ENCODE assay signal across 23 cellular contexts in genomic region chr14:55620277-55620676, GRCh38. TPM values are rescaled to one million over a fixed set of nuclear protein-coding genes. Genes with fewer than 3 reads are reported as not detected.
DNase-seq lines count a peak whose midpoint lies in the region; ATAC-seq and TF ChIP-seq lines count a peak whose summit lies in the region.
"Had no signal": no experiment of that assay in that cellular context is flagged by ENCODE, and none has a peak within 500 bp of the region (broad histone marks: within the 10 kb centered on the region; RNA-seq: fewer than 3 reads in every experiment).

No MANE protein-coding gene starts in this region.

- H3K9me3 ChIP-seq in BLaER1 = peaks cover 38% of the 10 kb centered on the region
- peaks cover 35 to 53% (median 45%) of the 10 kb centered on the region in 11 experiments for H3K9me3 ChIP-seq in BLaER1 treated with 17β-estradiol and CSF1 and Interleukin-3, amounts not matched to agents 10 nM and 100 nM (replicated peaks in 1 of 11)
- H3K9me3 ChIP-seq in OCI-LY7 (ENCODE audit: low read length) = peaks cover 32% of the 10 kb centered on the region
- H3K9me3 ChIP-seq: BE2C had no signal

- TF ChIP-seq CTCF in OCI-LY7 (conservative IDR thresholded peaks at IDR 0.05; ENCODE audit: low read length) (no peak), endothelial cell (IDR thresholded peaks at IDR 0.05; ENCODE audit: unreplicated experiment) (no peak), GM13976 (IDR thresholded peaks at IDR 0.05; ENCODE audit: borderline replicate concordance, control extremely low read depth, extremely low read depth, insufficient read depth, missing control alignments) (no peak)

- H3K9ac ChIP-seq in BLaER1 = no peak overlapping the region
- no peak overlapping the region for H3K9ac ChIP-seq in BLaER1 treated with 17β-estradiol and CSF1 and Interleukin-3, amounts not matched to agents 10 nM and 100 nM

- H3K4me3 ChIP-seq in BLaER1 (peak overlapping the region; percentile 17; the same call in 1 of the 2 replicates), OCI-LY7 (ENCODE audit: low read depth, low read length, poor library complexity, severe bottlenecking) (no peak overlapping the region)
- H3K4me3 ChIP-seq in BLaER1 treated with 17β-estradiol and CSF1 and Interleukin-3, amounts not matched to agents 10 nM and 100 nM = peak overlapping the region in 7 of 10 experiments; percentile 11 to 50 (median 24); a peak in 6 of 20 replicates
- H3K4me3 ChIP-seq: GM12878 had no signal

- CTCF ChIA-PET in OCI-LY7 (lab: Charles Lee; ENCODE audit: unreplicated experiment) = no interaction called here

- in situ Hi-C loops in GM13976 (cut with MboI; ENCODE audit: low sequenced_read_pairs, unreplicated experiment) = no loop called here

- H3K79me2 ChIP-seq in OCI-LY7 (ENCODE audit: insufficient read depth, low read depth, low read length) = no peaks in the 10 kb centered on the region

- DNase-seq in OCI-LY7 (ENCODE audit: low spot score) (peak; percentile 12), endothelial cell (ENCODE audit: low spot score) (no peak), NCI-H2081 treated with DMSO at 0.1 percent for 48 hours (lab: John Stamatoyannopoulos, UW) (no peak), GM13976 (ENCODE audit: low spot score) (no peak)
- DNase-seq: 8988T; ACHN; BE2C; C1 segment of cervical spinal cord; CD4-positive, alpha-beta memory T cell; CD4-positive, CD25-positive, alpha-beta regulatory T cell; CD8-positive, alpha-beta memory T cell; COR-L47; DMS 273 treated with DMSO at 0.1 percent for 48 hours; DMS153; DMS79; DND-41; EL; GDM1 had no signal

- peaks cover 69% of the 10 kb centered on the region for H3K36me3 Mint-ChIP-seq in endothelial cell (ENCODE audit: low read depth, unreplicated experiment)

- H3K4me1 ChIP-seq in BLaER1 = no peaks in the 10 kb centered on the region
- H3K4me1 ChIP-seq in BLaER1 treated with 17β-estradiol and CSF1 and Interleukin-3, amounts not matched to agents 10 nM and 100 nM = peaks cover 0 to 29% (median 0%) of the 10 kb centered on the region in 10 experiments; a peak in 3 of 20 replicates
- H3K4me1 ChIP-seq in OCI-LY7 (ENCODE audit: insufficient read depth, low read length, poor library complexity, severe bottlenecking) = no peaks in the 10 kb centered on the region
- H3K4me1 ChIP-seq: BE2C had no signal

- POLR2A ChIA-PET in OCI-LY7 (lab: Charles Lee) = no interaction called here

- intact Hi-C loops in OCI-LY7 (cut with micrococcal nuclease; ENCODE audit: unreplicated experiment) = no loop called here

- peaks cover 5% of the 10 kb centered on the region; the same call in 1 of the 2 replicates for H4K20me1 ChIP-seq in BLaER1
- H4K20me1 ChIP-seq in BLaER1 treated with 17β-estradiol and CSF1 and Interleukin-3, amounts not matched to agents 10 nM and 100 nM = peaks cover 0 to 18% (median 0%) of the 10 kb centered on the region in 11 experiments; a peak in 4 of 22 replicates
- H4K20me1 ChIP-seq in OCI-LY7 (ENCODE audit: insufficient read depth, low read length) = no peaks in the 10 kb centered on the region

- H3K9me2 ChIP-seq in OCI-LY7 (ENCODE audit: insufficient read depth, low read length) = no peaks in the 10 kb centered on the region

- H3K27ac ChIP-seq in BLaER1 = no peak overlapping the region
- H3K27ac ChIP-seq in BLaER1 treated with 17β-estradiol and CSF1 and Interleukin-3, amounts not matched to agents 10 nM and 100 nM = no peak overlapping the region
- no peak overlapping the region for H3K27ac ChIP-seq in OCI-LY7 (ENCODE audit: low read depth, low read length, poor library complexity, severe bottlenecking)

- peaks cover 8% of the 10 kb centered on the region for H3K9me3 Mint-ChIP-seq in endothelial cell (ENCODE audit: unreplicated experiment)

- no peak overlapping the region for H3K4me2 ChIP-seq in BLaER1
- peak overlapping the region in 2 of 11 experiments; percentile 24 to 45; a peak in 3 of 22 replicates for H3K4me2 ChIP-seq in BLaER1 treated with 17β-estradiol and CSF1 and Interleukin-3, amounts not matched to agents 10 nM and 100 nM
- H3K4me2 ChIP-seq in OCI-LY7 (ENCODE audit: low read length) = no peak overlapping the region

- no peaks in the 10 kb centered on the region; the same call in 1 of the 2 replicates for H3K27me3 ChIP-seq in BLaER1
- H3K27me3 ChIP-seq in BLaER1 treated with 17β-estradiol and CSF1 and Interleukin-3, amounts not matched to agents 10 nM and 100 nM = no peaks in the 10 kb centered on the region
- H3K27me3 ChIP-seq: BE2C had no signal

- H3K36me3 ChIP-seq in BLaER1 (peaks cover 98% of the 10 kb centered on the region), OCI-LY7 (ENCODE audit: insufficient read depth, low read length) (peaks cover 94% of the 10 kb centered on the region)
- peaks cover 94 to 100% (median 98%) of the 10 kb centered on the region in 11 experiments for H3K36me3 ChIP-seq in BLaER1 treated with 17β-estradiol and CSF1 and Interleukin-3, amounts not matched to agents 10 nM and 100 nM

- peaks cover 4% of the 10 kb centered on the region for H3K4me1 Mint-ChIP-seq in endothelial cell (ENCODE audit: unreplicated experiment)
- H3K4me1 Mint-ChIP-seq: CD14-positive monocyte had no signal

- H3K27ac Mint-ChIP-seq in endothelial cell (ENCODE audit: unreplicated experiment) = no peak overlapping the region
- H3K27ac Mint-ChIP-seq: CD4-positive, alpha-beta memory T cell; CD8-positive, alpha-beta memory T cell had no signal

- H2AFZ ChIP-seq in OCI-LY7 (ENCODE audit: low read length) = no peak overlapping the region

- H3K4me3 Mint-ChIP-seq in endothelial cell (ENCODE audit: unreplicated experiment) = peak overlapping the region; percentile 85
- H3K4me3 Mint-ChIP-seq: CD14-positive monocyte; CD4-positive, alpha-beta memory T cell; CD4-positive, CD25-positive, alpha-beta regulatory T cell; CD8-positive, alpha-beta memory T cell had no signal

- no peak for ATAC-seq in esophagus mucosa
- ATAC-seq: GM12878 had no signal

- H3K27me3 Mint-ChIP-seq in endothelial cell (ENCODE audit: unreplicated experiment) = peaks cover 3% of the 10 kb centered on the region
- H3K27me3 Mint-ChIP-seq: CD4-positive, alpha-beta memory T cell; CD4-positive, CD25-positive, alpha-beta regulatory T cell had no signal

- no TSS peak for BruUV-seq in OCI-LY7 (replicated peaks; lab: Mats Ljungman, UMichigan)

RNA-seq across cellular contexts. Expression of gene KTN1, which starts 40.3 kb away (rescaled TPM):
- 60.6 and 90.0 TPM in 2 replicates for total RNA-seq in OCI-LY7 (2014; rRNA removed; shearing (Covaris generic))
- total RNA-seq in OCI-LY7 (2022) (124 and 134 TPM in 2 replicates), endothelial cell (ENCODE audit: unreplicated experiment) (220 TPM), esophagus mucosa (80.7 TPM)
